ENCODE assay signal across 11 cellular contexts in genomic region chrX:52380993-52381392, GRCh38. TPM values are rescaled to one million over a fixed set of nuclear protein-coding genes. Genes with fewer than 3 reads are reported as not detected.
"Had no signal": no experiment of that assay in that cellular context is flagged by ENCODE, and none has a peak within 500 bp of the region (broad histone marks: within the 10 kb centered on the region; RNA-seq: fewer than 3 reads in every experiment).

No MANE protein-coding gene starts in this region.

- H3K9ac ChIP-seq: GM23248 had no signal

- H3K4me1 Mint-ChIP-seq: GM23338, H9 had no signal

- H3K9me3 ChIP-seq: HAP-1 had no signal

- H3K4me2 ChIP-seq: GM23338 had no signal

- DNase-seq: GM23248, GOT3, H7, H9, HCEC 1CT, HFFc6 had no signal

- H3K9me3 Mint-ChIP-seq: GM23338, HFFc6 had no signal

- H3K4me1 ChIP-seq: HAP-1 had no signal

- H3K27ac Mint-ChIP-seq: GM23338, HFFc6 had no signal

- H2AFZ ChIP-seq: GM23248, GM23338 had no signal

- H3K4me3 Mint-ChIP-seq: GM23338, H9, HFFc6 had no signal

- H3K36me3 ChIP-seq: HAP-1 had no signal

- H3K27ac ChIP-seq: GM23248 had no signal

- H3K4me3 ChIP-seq: GM23248, GM23338, HAP-1 had no signal

- FAIRE-seq: H1, H54 had no signal

RNA-seq across cellular contexts. Expression of gene XAGE2, which starts 12.2 kb away (rescaled TPM):
- total RNA-seq: GM23248, GM23338, H1, H4, H7, H9, HFFc6 had no signal
- polyA plus RNA-seq: GM23248, GM23338, H1 had no signal
